In the genomic region with DNA sequence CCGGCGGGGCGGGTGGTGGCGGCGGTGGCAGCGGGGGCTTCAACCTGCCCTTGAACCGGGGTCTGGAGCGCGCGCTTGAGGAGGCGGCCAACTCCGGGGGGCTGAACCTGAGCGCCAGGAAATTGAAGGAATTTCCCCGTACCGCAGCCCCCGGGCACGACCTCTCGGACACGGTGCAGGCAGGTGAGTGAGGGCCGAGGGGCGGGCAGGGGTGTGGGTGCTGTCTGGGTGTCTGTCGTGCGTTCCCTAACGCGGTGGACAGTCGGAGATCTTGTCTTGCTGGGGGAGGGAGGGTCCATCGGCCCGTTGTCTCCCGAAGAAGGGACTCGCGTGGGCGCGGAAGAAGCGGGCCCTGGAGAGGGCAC, we compare ENCODE assay signal across 8 cellular contexts. TPM values are rescaled to one million over a fixed set of nuclear protein-coding genes. Genes with fewer than 3 reads are reported as not detected.
DNase-seq lines count a peak whose midpoint lies in the region; ATAC-seq and TF ChIP-seq lines count a peak whose summit lies in the region.

No MANE protein-coding gene starts in this region.

- no peaks in the 10 kb centered on the region for H3K9me3 ChIP-seq in iPS-18a (ENCODE audit: control insufficient read depth, low read depth, low read length)

- no peaks in the 10 kb centered on the region for H3K9me3 Mint-ChIP-seq in activated naive CD8-positive, alpha-beta T cell (ENCODE audit: low read depth)

- DNase-seq in GM12865 (ENCODE audit: low read depth) = peak; percentile 35
- peak; percentile 38 for DNase-seq in stimulated activated naive CD8-positive, alpha-beta T cell treated with anti-CD3 and anti-CD28 coated beads, Interleukin-15, Interleukin-2, amounts not matched to agents 100 U/mL and 50 U/mL, for 24 hours
- no peak for DNase-seq in dermis blood vessel endothelial cell
- no peak for DNase-seq in NCI-H2107 (lab: John Stamatoyannopoulos, UW)
- DNase-seq in NCI-H2171 (lab: John Stamatoyannopoulos, UW) = no peak

- no peaks in the 10 kb centered on the region for H3K36me3 ChIP-seq in iPS-18a (ENCODE audit: control insufficient read depth, low read depth, low read length)

- no peaks in the 10 kb centered on the region for H3K36me3 Mint-ChIP-seq in activated naive CD8-positive, alpha-beta T cell

- no peaks in the 10 kb centered on the region for H3K27me3 Mint-ChIP-seq in activated naive CD8-positive, alpha-beta T cell

- no peak for TF ChIP-seq CTCF in GM12865 (IDR thresholded peaks at IDR 0.05; ENCODE audit: insufficient read depth, low read depth, low read length, missing control alignments)

- peak overlapping the region; percentile 95 for H3K4me3 Mint-ChIP-seq in activated naive CD8-positive, alpha-beta T cell

- H3K4me1 Mint-ChIP-seq in activated naive CD8-positive, alpha-beta T cell (ENCODE audit: low read depth) = peaks cover 45% of the 10 kb centered on the region

- H3K9ac ChIP-seq in iPS-18a (ENCODE audit: low read length) = peak overlapping the region; percentile 69

- H3K27ac ChIP-seq in iPS-18a (ENCODE audit: low read length) = no peak overlapping the region

- peak; percentile 1 for ATAC-seq in HG03135 (IDR thresholded peaks at IDR 0.05; ENCODE audit: unreplicated experiment)
- ATAC-seq in stimulated activated naive CD8-positive, alpha-beta T cell treated with anti-CD3 and anti-CD28 coated beads, Interleukin-15, Interleukin-2, amounts not matched to agents 100 U/mL and 50 U/mL, for 24 hours = no peak

- peaks cover 8% of the 10 kb centered on the region for H3K4me1 ChIP-seq in iPS-18a (ENCODE audit: control insufficient read depth, low read depth, low read length)

- H3K4me3 ChIP-seq in GM12865 (ENCODE audit: low read depth, low read length) (peak overlapping the region; percentile 98), iPS-18a (ENCODE audit: low read length) (peak overlapping the region; percentile 95)

- H3K27ac Mint-ChIP-seq in activated naive CD8-positive, alpha-beta T cell = peak overlapping the region; percentile 90

- peaks cover 36% of the 10 kb centered on the region for H3K27me3 ChIP-seq in iPS-18a (ENCODE audit: control insufficient read depth, insufficient read depth, low read length)

RNA-seq across cellular contexts. Expression of gene LRCH1, which starts 0.5 kb away (rescaled TPM):
- total RNA-seq in dermis blood vessel endothelial cell = 21.8 and 25.7 TPM in 2 replicates

Comparison
In these comparisons a context has a peak if more than half of its experiments do, and no peak if none do; other contexts are left out.
1. DNase-seq: peak in GM12865 (single experiment) and stimulated activated naive CD8-positive, alpha-beta T cell treated with anti-CD3 and anti-CD28 coated beads, Interleukin-15, Interleukin-2, amounts not matched to agents 100 U/mL and 50 U/mL, for 24 hours (single experiment); none in dermis blood vessel endothelial cell (single experiment), NCI-H2107 (single experiment) and NCI-H2171 (single experiment).